8 cellular contexts compared by ENCODE assay signal in genomic region chr22:37560682-37561208, GRCh38. TPM values are rescaled to one million over a fixed set of nuclear protein-coding genes. Genes with fewer than 3 reads are reported as not detected.
DNase-seq lines count a peak whose midpoint lies in the region; ATAC-seq lines count a peak whose summit lies in the region.

No MANE protein-coding gene starts in this region.

- peaks cover 0 to 2% of the 10 kb centered on the region in 2 donors for H3K36me3 Mint-ChIP-seq in activated T-cell treated with anti-CD3 and anti-CD28 coated beads, Interleukin-2, amount 50 U/mL, for 72 hours (ENCODE audit: insufficient read depth in 2 of 2)
- peaks cover 12% of the 10 kb centered on the region for H3K36me3 Mint-ChIP-seq in dendritic cell treated with granulocyte-macrophage colony-stimulating factor and Interleukin-4, amounts not matched to agents 40 ng/mL and 50 ng/mL, for 4 days (ENCODE audit: low read depth)

- no peak for DNase-seq in activated T-cell treated with anti-CD3 and anti-CD28 coated beads, Interleukin-2, amount 50 U/mL, for 72 hours
- DNase-seq in activated T-cell treated with anti-CD3 and anti-CD28 coated beads for 4 hours (no peak), lung microvascular endothelial cell (ENCODE audit: low read depth in 2 of 2) (peak; percentile 62 to 72), epidermal melanocyte (ENCODE audit: insufficient read length, low spot score) (no peak), DMS53 (lab: John Stamatoyannopoulos, UW) (no peak)
- DNase-seq in activated CD4-positive, alpha-beta T cell treated with anti-CD3 and anti-CD28 coated beads, Interleukin-2, amount 50 U/mL, for 4 hours, result no peak

- ATAC-seq in activated T-cell treated with anti-CD3 and anti-CD28 coated beads, Interleukin-2, amount 50 U/mL, for 72 hours (replicated peaks in 1 of 2), result peak; percentile 30

- no peaks in the 10 kb centered on the region for H3K9me3 Mint-ChIP-seq in activated T-cell treated with anti-CD3 and anti-CD28 coated beads, Interleukin-2, amount 50 U/mL, for 72 hours
- H3K9me3 Mint-ChIP-seq in dendritic cell treated with granulocyte-macrophage colony-stimulating factor and Interleukin-4, amounts not matched to agents 40 ng/mL and 50 ng/mL, for 4 days, result no peaks in the 10 kb centered on the region

- peaks cover 2% of the 10 kb centered on the region for H3K4me1 ChIP-seq in urinary bladder (ENCODE audit: insufficient read depth)

- no peaks in the 10 kb centered on the region for H3K36me3 ChIP-seq in urinary bladder (ENCODE audit: insufficient read depth)

- H3K27me3 Mint-ChIP-seq in activated T-cell treated with anti-CD3 and anti-CD28 coated beads, Interleukin-2, amount 50 U/mL, for 72 hours (ENCODE audit: low read depth), result peaks cover 47% of the 10 kb centered on the region
- H3K27me3 Mint-ChIP-seq in dendritic cell treated with granulocyte-macrophage colony-stimulating factor and Interleukin-4, amounts not matched to agents 40 ng/mL and 50 ng/mL, for 4 days, result peaks cover 69% of the 10 kb centered on the region

- peak overlapping the region; percentile 79 to 84 for H3K4me3 Mint-ChIP-seq in activated T-cell treated with anti-CD3 and anti-CD28 coated beads, Interleukin-2, amount 50 U/mL, for 72 hours
- H3K4me3 Mint-ChIP-seq in dendritic cell treated with granulocyte-macrophage colony-stimulating factor and Interleukin-4, amounts not matched to agents 40 ng/mL and 50 ng/mL, for 4 days, result peak overlapping the region; percentile 80

- H3K4me1 Mint-ChIP-seq in activated T-cell treated with anti-CD3 and anti-CD28 coated beads, Interleukin-2, amount 50 U/mL, for 72 hours (ENCODE audit: low read depth), result peaks cover 24% of the 10 kb centered on the region
- H3K4me1 Mint-ChIP-seq in dendritic cell treated with granulocyte-macrophage colony-stimulating factor and Interleukin-4, amounts not matched to agents 40 ng/mL and 50 ng/mL, for 4 days (ENCODE audit: low read depth), result peaks cover 70% of the 10 kb centered on the region

- H3K27ac ChIP-seq in urinary bladder (ENCODE audit: low read depth), result peak overlapping the region; percentile 88

- no peak overlapping the region for H3K27ac Mint-ChIP-seq in activated T-cell treated with anti-CD3 and anti-CD28 coated beads, Interleukin-2, amount 50 U/mL, for 72 hours
- peak overlapping the region; percentile 75 for H3K27ac Mint-ChIP-seq in dendritic cell treated with granulocyte-macrophage colony-stimulating factor and Interleukin-4, amounts not matched to agents 40 ng/mL and 50 ng/mL, for 4 days

- intact Hi-C loops in dendritic cell treated with granulocyte-macrophage colony-stimulating factor and Interleukin-4, amounts not matched to agents 40 ng/mL and 50 ng/mL, for 4 days (cut with micrococcal nuclease), result loop anchor here (2.0 kb wide), 1 partner anchor 16 kb away; no protein-coding TSS in a partner anchor

- peak overlapping the region; percentile 72 for H3K4me3 ChIP-seq in urinary bladder (ENCODE audit: low read depth, low read length)

- under 1% methylated on average over 62 of the region's 62 CpGs for WGBS in urinary bladder

RNA-seq across cellular contexts. Expression of gene CDC42EP1, which starts 0.5 kb away (rescaled TPM):
- total RNA-seq in activated T-cell treated with anti-CD3 and anti-CD28 coated beads, Interleukin-2, amount 50 U/mL, for 72 hours, result 1 to 10 TPM; 4.0 to 4.6 TPM
- 7.8 and 7.9 TPM in 2 replicates for total RNA-seq in lung microvascular endothelial cell
- total RNA-seq in urinary bladder, result 6.6 TPM
- polyA plus RNA-seq in urinary bladder, result 34.5 TPM

RNA-seq across cellular contexts. Expression of gene LGALS2, which starts 19.1 kb away (rescaled TPM):
- total RNA-seq in activated T-cell treated with anti-CD3 and anti-CD28 coated beads, Interleukin-2, amount 50 U/mL, for 72 hours, result not detected
- total RNA-seq in lung microvascular endothelial cell (not detected in 2 replicates), urinary bladder (not detected)
- polyA plus RNA-seq in urinary bladder, result 0.37 TPM

RNA-seq across cellular contexts. Expression of gene CARD10, which starts 41.5 kb away (rescaled TPM):
- total RNA-seq in activated T-cell treated with anti-CD3 and anti-CD28 coated beads, Interleukin-2, amount 50 U/mL, for 72 hours, result under 1 TPM in 1 of 2 donors, not detected in 1; 0.25 TPM
- total RNA-seq in lung microvascular endothelial cell (36.2 and 57.1 TPM in 2 replicates), urinary bladder (4.5 TPM)
- 16.6 TPM for polyA plus RNA-seq in urinary bladder

RNA-seq across cellular contexts. Expression of gene GGA1, which starts 47.9 kb away (rescaled TPM):
- 10 to 100 TPM; 81.5 to 96.2 TPM for total RNA-seq in activated T-cell treated with anti-CD3 and anti-CD28 coated beads, Interleukin-2, amount 50 U/mL, for 72 hours
- total RNA-seq in lung microvascular endothelial cell (29.2 and 85.3 TPM in 2 replicates), urinary bladder (29.3 TPM)
- 45.4 TPM for polyA plus RNA-seq in urinary bladder

Comparison
In these comparisons a context has a peak if more than half of its experiments do, and no peak if none do; other contexts are left out.
1. DNase-seq: peak in lung microvascular endothelial cell (2 of 2); none in activated T-cell treated with anti-CD3 and anti-CD28 coated beads, Interleukin-2, amount 50 U/mL, for 72 hours (0 of 2), activated T-cell treated with anti-CD3 and anti-CD28 coated beads for 4 hours (single experiment), epidermal melanocyte (single experiment), DMS53 (single experiment) and activated CD4-positive, alpha-beta T cell treated with anti-CD3 and anti-CD28 coated beads, Interleukin-2, amount 50 U/mL, for 4 hours (0 of 2).